26 cellular contexts compared by ENCODE assay signal in the genomic region with DNA sequence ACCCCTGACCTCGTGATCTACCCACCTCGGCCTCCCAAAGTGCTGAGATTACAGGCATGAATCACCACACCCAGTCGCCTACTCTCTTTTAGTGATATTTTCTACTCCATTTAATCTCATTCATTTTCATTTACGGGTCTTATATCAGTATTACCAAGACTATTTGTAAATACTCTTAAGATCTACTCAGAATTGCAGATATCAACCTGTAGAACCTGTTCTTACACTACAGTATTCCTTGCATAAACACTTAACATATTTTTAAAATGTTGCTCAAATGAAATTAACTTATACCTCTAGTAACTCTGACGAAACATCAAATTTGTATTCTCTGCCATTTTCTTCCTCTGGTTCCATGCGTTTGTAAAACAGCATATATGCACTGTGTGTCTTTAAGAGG.
"Had no signal": no experiment of that assay in that cellular context is flagged by ENCODE, and none has a peak within 500 bp of the region (broad histone marks: within the 10 kb centered on the region; RNA-seq: fewer than 3 reads in every experiment).

No MANE protein-coding gene starts in this region.

- H3K27ac ChIP-seq: SK-N-MC had no signal

- H3K9me3 Mint-ChIP-seq: activated B cell treated with CpG ODN at 0.5 μM for 24 hours; brain; central memory CD8-positive, alpha-beta T cell; T-cell had no signal

- H3K4me3 Mint-ChIP-seq: activated B cell treated with CpG ODN at 0.5 μM for 24 hours; activated CD4-positive, alpha-beta T cell treated with anti-CD3 and anti-CD28 coated beads, Interleukin-2, amount 10 ng/mL, durations not matched to agents 24 days and 14 days; activated CD8-positive, alpha-beta memory T cell treated with anti-CD3 and anti-CD28 coated beads, Interleukin-2, amount 10 ng/mL, durations not matched to agents 7 days and 5 days; brain; central memory CD8-positive, alpha-beta T cell; T-cell had no signal

- H3K4me3 ChIP-seq: K562, SK-N-MC had no signal

- ATAC-seq: activated CD8-positive, alpha-beta memory T cell treated with anti-CD3 and anti-CD28 coated beads, Interleukin-2, amount 10 ng/mL, durations not matched to agents 7 days and 5 days; K562; Panc1; Right ventricle myocardium inferior; T-cell had no signal

- H3K27ac Mint-ChIP-seq: activated B cell treated with CpG ODN at 0.5 μM for 24 hours; activated CD4-positive, alpha-beta T cell treated with anti-CD3 and anti-CD28 coated beads, Interleukin-2, amount 10 ng/mL, durations not matched to agents 24 days and 14 days; activated CD8-positive, alpha-beta memory T cell treated with anti-CD3 and anti-CD28 coated beads, Interleukin-2, amount 10 ng/mL, durations not matched to agents 7 days and 5 days; brain; T-cell had no signal

- H3K27me3 Mint-ChIP-seq: activated B cell treated with CpG ODN at 0.5 μM for 24 hours; activated CD4-positive, alpha-beta T cell treated with anti-CD3 and anti-CD28 coated beads, Interleukin-2, amount 10 ng/mL, durations not matched to agents 24 days and 14 days; activated CD8-positive, alpha-beta memory T cell treated with anti-CD3 and anti-CD28 coated beads, Interleukin-2, amount 10 ng/mL, durations not matched to agents 7 days and 5 days; brain; central memory CD8-positive, alpha-beta T cell; T-cell had no signal

- FAIRE-seq: astrocyte, K562 had no signal

- DNase-seq: activated B cell treated with CpG ODN at 0.5 μM for 24 hours; activated CD4-positive, alpha-beta T cell treated with anti-CD3 and anti-CD28 coated beads for 1 hour; activated CD4-positive, alpha-beta T cell treated with anti-CD3 and anti-CD28 coated beads, Interleukin-2, amount 10 ng/mL, durations not matched to agents 24 days and 14 days; activated CD4-positive, alpha-beta T cell treated with anti-CD3 and anti-CD28 coated beads, Interleukin-2, amount 50 U/mL, for 48 hours; activated CD8-positive, alpha-beta memory T cell treated with anti-CD3 and anti-CD28 coated beads, Interleukin-2, amount 10 ng/mL, durations not matched to agents 7 days and 5 days; amygdala; Karpas-422; NCI-H1105 treated with DMSO at 0.1 percent for 48 hours; NCI-H1436 treated with DMSO at 0.1 percent for 48 hours; NCI-H187; NCI-H2081; NCI-H510A treated with DMSO at 0.1 percent for 48 hours; NCI-H69; NK-92 treated with Interleukin-12 subunit alpha and Interleukin-12 subunit beta, amount 100 ng/mL, for 24 hours; OCI-M1; RPMI8226; T-cell; T-helper 2 cell; T1000 had no signal
